ENCODE assay signal across 20 cellular contexts in the genomic region with DNA sequence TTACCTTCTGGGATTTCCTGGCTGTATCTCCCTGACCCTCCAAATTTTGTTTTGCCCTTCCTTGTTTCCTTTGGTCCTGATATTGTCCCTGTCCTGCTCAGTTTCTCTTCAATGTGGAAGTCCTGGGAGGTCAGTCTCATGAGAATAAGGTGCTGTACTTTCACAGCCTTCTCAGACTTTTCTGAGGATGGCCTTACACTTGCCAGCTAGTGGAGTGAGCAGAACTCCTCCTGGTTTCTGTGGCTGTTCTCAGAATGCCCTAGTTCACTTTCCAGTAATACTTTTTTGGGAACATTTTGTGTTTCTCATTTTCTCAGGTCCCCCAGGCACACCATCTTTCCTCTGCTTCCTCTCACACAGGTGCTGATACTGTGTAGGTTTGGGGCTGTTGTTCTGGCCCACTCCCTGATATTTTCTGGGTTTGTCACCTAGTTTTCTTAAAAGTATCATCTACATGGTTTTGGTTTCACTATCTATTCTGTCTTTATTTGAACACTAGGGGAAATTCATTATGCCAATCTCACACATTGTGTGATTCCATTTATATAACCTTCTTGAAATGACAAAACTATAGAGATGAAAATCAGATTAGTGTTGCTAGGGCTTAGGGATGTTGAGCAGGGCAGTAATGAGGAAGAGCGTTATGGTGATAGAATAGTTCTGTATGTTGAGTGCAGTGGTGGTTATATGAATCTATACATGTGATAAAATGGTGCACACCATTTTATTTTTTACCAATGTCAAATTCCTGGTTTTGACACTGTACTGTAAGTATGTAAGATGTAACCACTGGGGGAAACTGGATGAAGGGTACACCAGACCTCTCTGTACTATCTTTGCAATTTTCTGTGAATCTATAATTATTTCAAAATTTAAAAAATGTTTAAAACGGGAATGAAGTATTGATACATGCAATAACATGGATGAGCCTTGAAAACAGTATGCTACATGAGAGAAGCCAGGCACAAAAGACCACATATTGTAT. TPM values are rescaled to one million over a fixed set of nuclear protein-coding genes. Genes with fewer than 3 reads are reported as not detected.
A peak's percentile ranks its signal among the peaks of the same experiment; 100 is the strongest.
DNase-seq lines count a peak whose midpoint lies in the region; ATAC-seq, FAIRE-seq and TF ChIP-seq lines count a peak whose summit lies in the region.
"Had no signal": no experiment of that assay in that cellular context is flagged by ENCODE, and none has a peak within 500 bp of the region (broad histone marks: within the 10 kb centered on the region; RNA-seq: fewer than 3 reads in every experiment).

No MANE protein-coding gene starts in this region.

- no peak for TF ChIP-seq EP300 in upper lobe of left lung (IDR thresholded peaks at IDR 0.05)

- H3K4me3 Mint-ChIP-seq in CD4-positive, CD25-positive, alpha-beta regulatory T cell, result peak overlapping the region in 1 of 4 donors; percentile 3
- H3K4me3 Mint-ChIP-seq in endothelial cell (ENCODE audit: unreplicated experiment), result no peak overlapping the region
- H3K4me3 Mint-ChIP-seq in neural progenitor cell, result no peak overlapping the region
- H3K4me3 Mint-ChIP-seq: dendritic cell treated with granulocyte-macrophage colony-stimulating factor and Interleukin-4, amounts not matched to agents 40 ng/mL and 50 ng/mL, for 4 days had no signal

- no peaks in the 10 kb centered on the region for H3K36me3 ChIP-seq in CD4-positive, CD25-positive, alpha-beta regulatory T cell (ENCODE audit: control insufficient read depth, insufficient read depth, low read length)
- H3K36me3 ChIP-seq in upper lobe of left lung (no peaks in the 10 kb centered on the region), body of pancreas (replicated peaks in 1 of 2; ENCODE audit: insufficient read depth in 1 of 2, low read depth in 2 of 2) (no peaks in the 10 kb centered on the region), neural progenitor cell (no peaks in the 10 kb centered on the region)
- H3K36me3 ChIP-seq: heart right ventricle had no signal

- H3K27me3 ChIP-seq in CD4-positive, CD25-positive, alpha-beta regulatory T cell (ENCODE audit: control insufficient read depth, insufficient read depth, low read length), result no peaks in the 10 kb centered on the region
- H3K27me3 ChIP-seq in upper lobe of left lung, result no peaks in the 10 kb centered on the region
- no peaks in the 10 kb centered on the region for H3K27me3 ChIP-seq in body of pancreas
- H3K27me3 ChIP-seq in neural progenitor cell, result no peaks in the 10 kb centered on the region
- H3K27me3 ChIP-seq: heart right ventricle had no signal

- TF ChIP-seq POLR2A in GM12891 (IDR thresholded peaks at IDR 0.05; ENCODE audit: low read depth, low read length) (no peak), upper lobe of left lung (IDR thresholded peaks at IDR 0.05) (no peak), body of pancreas (IDR thresholded peaks at IDR 0.05) (no peak)

- H4K20me1 ChIP-seq in neural progenitor cell (ENCODE audit: low read depth), result no peaks in the 10 kb centered on the region

- H3K27me3 Mint-ChIP-seq in CD4-positive, CD25-positive, alpha-beta regulatory T cell, result no peaks in the 10 kb centered on the region
- H3K27me3 Mint-ChIP-seq in endothelial cell (ENCODE audit: unreplicated experiment) (no peaks in the 10 kb centered on the region), neural progenitor cell (ENCODE audit: insufficient read depth, low read depth) (no peaks in the 10 kb centered on the region)
- H3K27me3 Mint-ChIP-seq: dendritic cell treated with granulocyte-macrophage colony-stimulating factor and Interleukin-4, amounts not matched to agents 40 ng/mL and 50 ng/mL, for 4 days had no signal

- H2AFZ ChIP-seq in neural progenitor cell (replicated peaks), result no peak overlapping the region

- WGBS in upper lobe of left lung, 2 donors, result 95 to 98% methylated on average over 2 of the region's 2 CpGs
- WGBS in body of pancreas, 2 donors, result 84 to 89% methylated on average over 2 of the region's 2 CpGs

- H3K27ac ChIP-seq in CD4-positive, CD25-positive, alpha-beta regulatory T cell (ENCODE audit: insufficient read depth, low read length, poor library complexity, severe bottlenecking), result no peak overlapping the region
- no peak overlapping the region for H3K27ac ChIP-seq in upper lobe of left lung
- H3K27ac ChIP-seq in body of pancreas, result no peak overlapping the region
- H3K27ac ChIP-seq in neural progenitor cell, result no peak overlapping the region
- H3K27ac ChIP-seq: heart right ventricle had no signal

- H3K4me2 ChIP-seq in neural progenitor cell, result no peak overlapping the region

- no peak for ATAC-seq in CD4-positive, CD25-positive, alpha-beta regulatory T cell (ENCODE audit: low read depth in 2 of 2)
- ATAC-seq in upper lobe of left lung (ENCODE audit: low FRiP score in 2 of 2) (no peak), body of pancreas (no peak), GM21367 (IDR thresholded peaks at IDR 0.05; ENCODE audit: unreplicated experiment) (no peak)
- ATAC-seq: esophagus mucosa, heart right ventricle, Panc1, SK-N-SH treated with all-trans-retinoic acid at 6 μM for 48 hours had no signal

- H3K9me3 ChIP-seq in CD4-positive, CD25-positive, alpha-beta regulatory T cell (ENCODE audit: control insufficient read depth in 2 of 2, low read length in 2 of 2), result no peaks in the 10 kb centered on the region
- no peaks in the 10 kb centered on the region for H3K9me3 ChIP-seq in upper lobe of left lung
- no peaks in the 10 kb centered on the region for H3K9me3 ChIP-seq in body of pancreas
- H3K9me3 ChIP-seq in neural progenitor cell (ENCODE audit: low read depth), result no peaks in the 10 kb centered on the region

- H3K27ac Mint-ChIP-seq in CD4-positive, CD25-positive, alpha-beta regulatory T cell, result peak overlapping the region; percentile 75 to 89 (median 83)
- H3K27ac Mint-ChIP-seq in endothelial cell (ENCODE audit: unreplicated experiment) (peak overlapping the region; percentile 10), neural progenitor cell (no peak overlapping the region)
- H3K27ac Mint-ChIP-seq: dendritic cell treated with granulocyte-macrophage colony-stimulating factor and Interleukin-4, amounts not matched to agents 40 ng/mL and 50 ng/mL, for 4 days had no signal

- peak; percentile 64 for FAIRE-seq in GM12891 (lab: Jason Lieb, UNC)
- FAIRE-seq: H54, keratinocyte had no signal

- TF ChIP-seq CTCF in endothelial cell (IDR thresholded peaks at IDR 0.05; ENCODE audit: unreplicated experiment) (no peak), upper lobe of left lung (IDR thresholded peaks at IDR 0.05) (no peak), body of pancreas (IDR thresholded peaks at IDR 0.05) (no peak), neural progenitor cell (IDR thresholded peaks at IDR 0.05) (no peak)

- H3K4me1 ChIP-seq in CD4-positive, CD25-positive, alpha-beta regulatory T cell (ENCODE audit: control insufficient read depth, insufficient read depth, low read length, poor library complexity, severe bottlenecking), result peaks cover 8% of the 10 kb centered on the region
- H3K4me1 ChIP-seq in upper lobe of left lung (no peaks in the 10 kb centered on the region), body of pancreas (no peaks in the 10 kb centered on the region), neural progenitor cell (no peaks in the 10 kb centered on the region)

- DNase-seq in CD4-positive, CD25-positive, alpha-beta regulatory T cell, result peak in 1 of 3 donors; percentile 63
- DNase-seq in GM12891 (ENCODE audit: insufficient read length, low spot score), result no peak
- peak; percentile 53 for DNase-seq in OCI-M1 (lab: John Stamatoyannopoulos, UW)
- DNase-seq in endothelial cell (ENCODE audit: low spot score), result no peak
- DNase-seq in upper lobe of left lung, result no peak
- DNase-seq in body of pancreas, result no peak
- DNase-seq in neural progenitor cell (ENCODE audit: low spot score), result no peak
- DNase-seq: DMS153, heart right ventricle, Kasumi-1, NCI-H146, NCI-H524 treated with DMSO at 0.1 percent for 48 hours, occipital lobe had no signal

- peak overlapping the region; percentile 6 for H3K4me3 ChIP-seq in CD4-positive, CD25-positive, alpha-beta regulatory T cell (ENCODE audit: low read depth, low read length)
- no peak overlapping the region for H3K4me3 ChIP-seq in upper lobe of left lung
- no peak overlapping the region for H3K4me3 ChIP-seq in body of pancreas
- no peak overlapping the region for H3K4me3 ChIP-seq in neural progenitor cell
- H3K4me3 ChIP-seq: heart right ventricle had no signal

- H3K9ac ChIP-seq in neural progenitor cell, result no peak overlapping the region

- H3K4me1 Mint-ChIP-seq in CD4-positive, CD25-positive, alpha-beta regulatory T cell, result peaks cover 11 to 25% (median 16%) of the 10 kb centered on the region in 4 donors
- no peaks in the 10 kb centered on the region for H3K4me1 Mint-ChIP-seq in endothelial cell (ENCODE audit: unreplicated experiment)
- no peaks in the 10 kb centered on the region for H3K4me1 Mint-ChIP-seq in neural progenitor cell

- H3K36me3 Mint-ChIP-seq in CD4-positive, CD25-positive, alpha-beta regulatory T cell, result peaks cover 14% of the 10 kb centered on the region
- H3K36me3 Mint-ChIP-seq in endothelial cell (ENCODE audit: low read depth, unreplicated experiment), result no peaks in the 10 kb centered on the region
- H3K36me3 Mint-ChIP-seq in neural progenitor cell, result no peaks in the 10 kb centered on the region

- no peaks in the 10 kb centered on the region for H3F3A ChIP-seq in neural progenitor cell (ENCODE audit: low read depth)

- H3K9me3 Mint-ChIP-seq in CD4-positive, CD25-positive, alpha-beta regulatory T cell, result peaks cover 0 to 4% (median 0%) of the 10 kb centered on the region in 7 donors
- H3K9me3 Mint-ChIP-seq in endothelial cell (ENCODE audit: unreplicated experiment) (no peaks in the 10 kb centered on the region), neural progenitor cell (no peaks in the 10 kb centered on the region)
- H3K9me3 Mint-ChIP-seq: dendritic cell treated with granulocyte-macrophage colony-stimulating factor and Interleukin-4, amounts not matched to agents 40 ng/mL and 50 ng/mL, for 4 days had no signal

- intact Hi-C loops in body of pancreas (cut with DNase I), result no loop called here

- H3K79me2 ChIP-seq in neural progenitor cell (ENCODE audit: low read depth), result no peaks in the 10 kb centered on the region

TF ChIP-seq in GM12891, 5 proteins besides CTCF, POLR2A, EP300 and RAD21:
- no peak for TF ChIP-seq SPI1 (IDR thresholded peaks at IDR 0.05; ENCODE audit: low read depth, low read length)
TF ChIP-seq in GM12891: peak in this region for 0.

RNA-seq across cellular contexts. Expression of a gene that starts 27.2 kb away (rescaled TPM):
- total RNA-seq in CD4-positive, CD25-positive, alpha-beta regulatory T cell, result 37.7 TPM
- 1 to 10 TPM; 3.2 to 5.3 (median 4.0) TPM for polyA plus RNA-seq in CD4-positive, CD25-positive, alpha-beta regulatory T cell
- 5.8 TPM for polyA plus RNA-seq in GM12891 (2012; ENCODE audit: low read depth, missing spikeins)
- total RNA-seq in endothelial cell (ENCODE audit: unreplicated experiment) (37.6 TPM), upper lobe of left lung (10 to 100 TPM; 23.7 to 37.4 (median 33.4) TPM), body of pancreas (10 to 100 TPM; 24.9 to 27.0 TPM), neural progenitor cell (ENCODE audit: low replicate concordance) (14.1 and 25.6 TPM in 2 replicates)

RNA-seq across cellular contexts. Expression of a gene that starts 39.0 kb away (rescaled TPM):
- 68.7 TPM for total RNA-seq in CD4-positive, CD25-positive, alpha-beta regulatory T cell
- polyA plus RNA-seq in CD4-positive, CD25-positive, alpha-beta regulatory T cell, result 10 to 100 TPM; 60.7 to 75.8 (median 69.8) TPM
- 6.2 TPM for polyA plus RNA-seq in GM12891 (2012; ENCODE audit: low read depth, missing spikeins)
- total RNA-seq in endothelial cell (ENCODE audit: unreplicated experiment) (6.6 TPM), upper lobe of left lung (10 to 100 TPM; 56.7 to 90.1 (median 80.1) TPM), body of pancreas (10 to 100 TPM; 32.2 to 37.9 TPM), neural progenitor cell (ENCODE audit: low replicate concordance) (0.13 and 1.1 TPM in 2 replicates)
